ENCODE assay signal across 20 cellular contexts in genomic region chr17:75719732-75720131, GRCh38. TPM values are rescaled to one million over a fixed set of nuclear protein-coding genes. Genes with fewer than 3 reads are reported as not detected.
A peak's percentile ranks its signal among the peaks of the same experiment; 100 is the strongest.
DNase-seq lines count a peak whose midpoint lies in the region; ATAC-seq, FAIRE-seq and TF ChIP-seq lines count a peak whose summit lies in the region.
"Had no signal": no experiment of that assay in that cellular context is flagged by ENCODE, and none has a peak within 500 bp of the region (broad histone marks: within the 10 kb centered on the region; RNA-seq: fewer than 3 reads in every experiment).

No MANE protein-coding gene starts in this region.

- no peaks in the 10 kb centered on the region for H3K9me3 Mint-ChIP-seq in CD8-positive, alpha-beta memory T cell
- H3K9me3 Mint-ChIP-seq in nephron progenitor cell = no peaks in the 10 kb centered on the region
- H3K9me3 Mint-ChIP-seq: activated T-cell treated with anti-CD3 and anti-CD28 coated beads, Interleukin-2, amount 50 U/mL, for 4 hours had no signal

- H3K23ac ChIP-seq in H1 (ENCODE audit: insufficient read length) = no peak overlapping the region

- H3K4me1 Mint-ChIP-seq in CD8-positive, alpha-beta memory T cell = peaks cover 4 to 5% (median 4%) of the 10 kb centered on the region in 3 donors
- no peaks in the 10 kb centered on the region for H3K4me1 Mint-ChIP-seq in nephron progenitor cell

- H3K9ac ChIP-seq in H1 (replicated peaks in 1 of 4; ENCODE audit: extremely low read depth in 1 of 4, low read depth in 3 of 4, low read length in 3 of 4) = no peak overlapping the region
- H3K9ac ChIP-seq: KMS-11, SK-N-SH had no signal

- no peaks in the 10 kb centered on the region for H3K4me1 ChIP-seq in CD8-positive, alpha-beta memory T cell (ENCODE audit: insufficient read depth, low read length)
- H3K4me1 ChIP-seq in HEK293 (ENCODE audit: control insufficient read depth, insufficient read depth, low read length) (no peaks in the 10 kb centered on the region; the same call in 1 of the 2 replicates), H1 (replicated peaks in 1 of 4; ENCODE audit: control insufficient read depth in 3 of 4, insufficient read depth in 4 of 4, low read length in 3 of 4) (peaks cover 0 to 8% (median 4%) of the 10 kb centered on the region in 4 experiments; a peak in 3 of 7 replicates)

- H3K18ac ChIP-seq in H1 (ENCODE audit: extremely low read depth, low read length) = no peak overlapping the region

- no peak overlapping the region for H2AK5ac ChIP-seq in H1 (ENCODE audit: low read depth, low read length)

- no peaks in the 10 kb centered on the region for H3K79me2 ChIP-seq in H1 (ENCODE audit: control insufficient read depth in 1 of 2, insufficient read depth in 2 of 2, low read length in 2 of 2)

- no peaks in the 10 kb centered on the region for H3K9me3 ChIP-seq in CD8-positive, alpha-beta memory T cell (ENCODE audit: low read length)
- H3K9me3 ChIP-seq in HEK293 (ENCODE audit: control insufficient read depth, insufficient read depth, low read depth, low read length) (no peaks in the 10 kb centered on the region), H1 (ENCODE audit: insufficient read depth in 2 of 2, low read depth in 1 of 2, low read length in 1 of 2) (no peaks in the 10 kb centered on the region)
- H3K9me3 ChIP-seq: ovary, SK-N-SH, testis had no signal

- no peak overlapping the region for H2BK120ac ChIP-seq in H1 (replicated peaks; ENCODE audit: low read depth, low read length)

- no peak for TF ChIP-seq POLR2A in H1 (IDR thresholded peaks at IDR 0.05; ENCODE audit: control extremely low read depth in 1 of 2, low read depth in 2 of 2, low read length in 2 of 2)

- TF ChIP-seq EP300 in H1 (IDR thresholded peaks at IDR 0.05; ENCODE audit: borderline replicate concordance in 1 of 2, low read depth in 2 of 2, low read length in 2 of 2) = no peak

- no peak overlapping the region for H3K4ac ChIP-seq in H1 (replicated peaks; ENCODE audit: insufficient read length, low read depth, low read length)

- 0 out of 2 replicates have a peak overlapping the region, but pooled peaks have one; percentile 46 for H2BK12ac ChIP-seq in H1 (ENCODE audit: low read depth, low read length)

- ATAC-seq in HG03097 (IDR thresholded peaks at IDR 0.05; ENCODE audit: low FRiP score, unreplicated experiment) = no peak
- ATAC-seq in activated CD4-positive, CD25-positive, alpha-beta regulatory T cell treated with anti-CD3 and anti-CD28 coated beads, Interleukin-2, amount 50 U/mL, for 24 hours = no peak
- ATAC-seq: activated T-cell treated with anti-CD3 and anti-CD28 coated beads, Interleukin-2, amount 50 U/mL, for 4 hours had no signal

- no peak overlapping the region for H3K56ac ChIP-seq in H1 (replicated peaks; ENCODE audit: insufficient read length, low read depth, low read length)

- no peak overlapping the region for H2AFZ ChIP-seq in H1 (ENCODE audit: low read length)

- H3K36me3 ChIP-seq in CD8-positive, alpha-beta memory T cell (ENCODE audit: insufficient read depth, low read length) = no peaks in the 10 kb centered on the region
- H3K36me3 ChIP-seq in HEK293 (ENCODE audit: control insufficient read depth in 2 of 2, insufficient read depth in 1 of 2, low read length in 2 of 2) (no peaks in the 10 kb centered on the region), H1 (ENCODE audit: control insufficient read depth in 2 of 4, insufficient read depth in 4 of 4, low read length in 3 of 4) (no peaks in the 10 kb centered on the region)
- H3K36me3 ChIP-seq: ovary had no signal

- no peak for FAIRE-seq in H1 (lab: Jason Lieb, UNC)
- FAIRE-seq: GM12892 had no signal

- H2BK5ac ChIP-seq in H1 (ENCODE audit: low read depth, low read length) = no peak overlapping the region

- H3K79me1 ChIP-seq in H1 (ENCODE audit: low read depth, low read length) = no peaks in the 10 kb centered on the region

- H3K36me3 Mint-ChIP-seq in CD8-positive, alpha-beta memory T cell = no peaks in the 10 kb centered on the region
- H3K36me3 Mint-ChIP-seq in nephron progenitor cell (ENCODE audit: low read depth) = no peaks in the 10 kb centered on the region

- CTCF ChIA-PET in CD8-positive, alpha-beta memory T cell (lab: Charles Lee) = interaction anchor here (2.7 kb wide), 1 partner anchor 86 kb away, joined by 10 read pairs; the partner anchor contains the start of gene SMIM5
- CTCF ChIA-PET in HEK293 (lab: Yijun Ruan, JAX) = interaction anchor here (0.6 to 4.2 kb wide), 4 partner anchors 30 to 186 kb away, joined by 3 to 22 read pairs (median 4); no protein-coding TSS in a partner anchor
- CTCF ChIA-PET in H1 (lab: Charles Lee; ENCODE audit: partially characterized antibody) = interaction anchor here (0.6 to 4.4 kb wide), 15 partner anchors 9 to 201 kb away, joined by 3 to 20 read pairs (median 4); partner anchors contain the start of gene SMIM5

- H2BK20ac ChIP-seq in H1 (ENCODE audit: low read length) = no peak overlapping the region; the same call in 1 of the 2 replicates

- H3K27me3 Mint-ChIP-seq in CD8-positive, alpha-beta memory T cell = peaks cover 4 to 11% of the 10 kb centered on the region in 2 donors
- peaks cover 77% of the 10 kb centered on the region for H3K27me3 Mint-ChIP-seq in nephron progenitor cell (ENCODE audit: low read depth, poor library complexity)

- H4K20me1 ChIP-seq in H1 (replicated peaks in 1 of 2; ENCODE audit: control insufficient read depth in 1 of 2, insufficient read depth in 2 of 2, low read length in 2 of 2) = no peaks in the 10 kb centered on the region

- H3K4me3 Mint-ChIP-seq in CD8-positive, alpha-beta memory T cell = peak overlapping the region in 6 of 7 donors; percentile 29 to 84 (median 76)
- H3K4me3 Mint-ChIP-seq in nephron progenitor cell = peak overlapping the region; percentile 76

- no peak for TF ChIP-seq RAD21 in H1 (IDR thresholded peaks at IDR 0.05 in 1 of 2, conservative IDR thresholded peaks at IDR 0.05 in 1 of 2; ENCODE audit: low read depth in 2 of 2, low read length in 2 of 2)

- POLR2A ChIA-PET in CD8-positive, alpha-beta memory T cell (lab: Charles Lee) = no interaction called here
- POLR2A ChIA-PET in HEK293 (lab: Yijun Ruan, JAX) (interaction anchor here (0.9 kb wide), 2 partner anchors 18 to 847 kb away, joined by 3 to 4 read pairs; partner anchors contain the start of gene FDXR), H1 (lab: Charles Lee; ENCODE audit: partially characterized antibody) (interaction anchor here (0.8 to 7.1 kb wide), 7 partner anchors 10 to 137 kb away, joined by 3 to 45 read pairs (median 5); a partner anchor contains a TSS)

- H4K91ac ChIP-seq in H1 (replicated peaks; ENCODE audit: insufficient read length, low read length) = no peak overlapping the region

- 74% methylated on average over 2 of the region's 2 CpGs; no CpG with 5 or more reads in 1 of the 2 experiments for WGBS in H1 (ENCODE audit: extremely low coverage in 1 of 2, insufficient coverage in 1 of 2, insufficient read length in 1 of 2, insufficient replicate concordance in 2 of 2, low coverage in 1 of 2, low lambda C conversion rate in 2 of 2, missing lambda C conversion rate in 1 of 2), 2 experiments

- no peak for DNase-seq in CD8-positive, alpha-beta memory T cell
- DNase-seq in H1 (ENCODE audit: low read depth in 1 of 2, low spot score in 2 of 2) (no peak), nephron progenitor cell (no peak), NCI-H2171 (lab: John Stamatoyannopoulos, UW) (no peak)
- DNase-seq: activated CD4-positive, alpha-beta T cell treated with anti-CD3 and anti-CD28 coated beads, Interleukin-2, amount 50 U/mL, for 48 hours; activated T-cell treated with anti-CD3 and anti-CD28 coated beads, Interleukin-2, amount 50 U/mL, for 4 hours; amniotic stem cell; DMS153; NCI-H1105; NCI-H2171 treated with DMSO at 0.1 percent for 48 hours; NCI-H748 treated with DMSO at 0.1 percent for 48 hours; ovary; SK-N-SH; testis had no signal

- peaks cover 11% of the 10 kb centered on the region; the same call in 1 of the 2 replicates for H3K23me2 ChIP-seq in H1 (ENCODE audit: low read depth, low read length)

- peak overlapping the region; percentile 21 for H2BK15ac ChIP-seq in H1 (ENCODE audit: low read length)

- peaks cover 4% of the 10 kb centered on the region for H3K27me3 ChIP-seq in CD8-positive, alpha-beta memory T cell (ENCODE audit: insufficient read depth, low read length, poor library complexity, severe bottlenecking)
- H3K27me3 ChIP-seq in H1 (replicated peaks in 1 of 4; ENCODE audit: control insufficient read depth in 3 of 4, extremely low read depth in 1 of 4, insufficient read depth in 3 of 4, low read length in 3 of 4) = peaks cover 4 to 30% (median 17%) of the 10 kb centered on the region in 4 experiments; a peak in 6 of 7 replicates
- H3K27me3 ChIP-seq: ovary, testis had no signal

- no peak overlapping the region for H3K4me3 ChIP-seq in CD8-positive, alpha-beta memory T cell (ENCODE audit: low read length)
- no peak overlapping the region for H3K4me3 ChIP-seq in HEK293 (ENCODE audit: low read depth, low read length)
- H3K4me3 ChIP-seq in H1 (ENCODE audit: extremely low read depth in 1 of 4, insufficient read depth in 2 of 4, low read depth in 3 of 4, low read length in 4 of 4) = no peak overlapping the region
- H3K4me3 ChIP-seq: ovary, testis had no signal

- no peak overlapping the region for H3K27ac ChIP-seq in CD8-positive, alpha-beta memory T cell (ENCODE audit: low read depth, low read length)
- H3K27ac ChIP-seq in HEK293 (ENCODE audit: extremely low read depth, low read depth, low read length) (no peak overlapping the region), H1 (ENCODE audit: low read depth, low read length) (no peak overlapping the region)
- H3K27ac ChIP-seq: HL-60, KMS-11, ovary, testis had no signal

- TF ChIP-seq CTCF in HEK293 (tag by site-specific recombination; IDR thresholded peaks at IDR 0.05) (no peak), H1 (IDR thresholded peaks at IDR 0.05; ENCODE audit: control extremely low read depth in 1 of 3, insufficient read depth in 1 of 3, low read depth in 1 of 3, low read length in 3 of 3) (no peak), nephron progenitor cell (IDR thresholded peaks at IDR 0.05) (no peak)

- H3K14ac ChIP-seq in H1 (ENCODE audit: insufficient read length) = no peak overlapping the region

- no peak overlapping the region for H3K27ac Mint-ChIP-seq in CD8-positive, alpha-beta memory T cell
- H3K27ac Mint-ChIP-seq in nephron progenitor cell = no peak overlapping the region

- no peak overlapping the region for H4K8ac ChIP-seq in H1 (ENCODE audit: extremely low read depth, insufficient read depth, low read length)

- no peak overlapping the region for H4K5ac ChIP-seq in H1 (ENCODE audit: insufficient read length, low read depth, low read length)

- no peak overlapping the region; a peak in 1 of 4 replicates for H3K4me2 ChIP-seq in H1 (ENCODE audit: insufficient read depth in 1 of 2, low read depth in 2 of 2, low read length in 2 of 2)
- H3K4me2 ChIP-seq: SK-N-SH had no signal

RNA-seq across cellular contexts. Expression of gene ITGB4, which starts 1.5 kb away (rescaled TPM):
- total RNA-seq in CD8-positive, alpha-beta memory T cell = 1 to 10 TPM; 1.8 to 2.1 TPM
- 1.5 TPM for polyA plus RNA-seq in CD8-positive, alpha-beta memory T cell
- 5.4 and 5.6 TPM in 2 replicates for total RNA-seq in H1 (2021; fragmentation: NEBNext Ultra II Directional; extraction: Animal tissue kit (Norgen Biotek cat#: 25700))
- polyA plus RNA-seq in H1 (2011; rRNA removed) = 5.2 and 8.4 TPM in 2 replicates
- polyA plus RNA-seq in H1 (2011; cell fraction: cytosol; rRNA removed) = 3.5 TPM
- polyA plus RNA-seq in H1 (2011; cell fraction: nucleus; rRNA removed) = 12.3 TPM
- 4.4 to 8.2 TPM (median 6.4 TPM) in 4 replicates for polyA plus RNA-seq in H1 (2012, experiment 1 of 2)
- 5.0 TPM for polyA plus RNA-seq in H1 (2012, experiment 2 of 2)
- 10.2 TPM for polyA plus RNA-seq in H1 (2013, experiment 1 of 2)
- polyA plus RNA-seq in H1 (2013, experiment 2 of 2) = 7.5 TPM
- 7.9 and 8.0 TPM in 2 replicates for polyA minus RNA-seq in H1 (2011; rRNA and poly(A)+ RNA removed)
- polyA minus RNA-seq in H1 (2011; cell fraction: cytosol; rRNA and poly(A)+ RNA removed) = 7.6 TPM
- polyA minus RNA-seq in H1 (2011; cell fraction: nucleus; rRNA and poly(A)+ RNA removed) = 6.2 TPM

RNA-seq across cellular contexts. Expression of gene GALK1, which starts 45.3 kb away (rescaled TPM):
- total RNA-seq in CD8-positive, alpha-beta memory T cell = 10 to 100 TPM; 33.2 to 39.7 TPM
- polyA plus RNA-seq in CD8-positive, alpha-beta memory T cell = 19.7 TPM
- 31.0 and 34.1 TPM in 2 replicates for total RNA-seq in H1 (2021; fragmentation: NEBNext Ultra II Directional; extraction: Animal tissue kit (Norgen Biotek cat#: 25700))
- 47.9 and 65.5 TPM in 2 replicates for polyA plus RNA-seq in H1 (2011; rRNA removed)
- 44.5 TPM for polyA plus RNA-seq in H1 (2011; cell fraction: cytosol; rRNA removed)
- polyA plus RNA-seq in H1 (2011; cell fraction: nucleus; rRNA removed) = 55.8 TPM
- 16.4 to 35.1 TPM (median 32.3 TPM) in 4 replicates for polyA plus RNA-seq in H1 (2012, experiment 1 of 2)
- 35.2 TPM for polyA plus RNA-seq in H1 (2012, experiment 2 of 2)
- polyA plus RNA-seq in H1 (2013, experiment 1 of 2) = 21.9 TPM
- 20.6 TPM for polyA plus RNA-seq in H1 (2013, experiment 2 of 2)
- polyA minus RNA-seq in H1 (2011; rRNA and poly(A)+ RNA removed) = 12.2 and 12.8 TPM in 2 replicates
- polyA minus RNA-seq in H1 (2011; cell fraction: cytosol; rRNA and poly(A)+ RNA removed) = 20.1 TPM
- 19.5 TPM for polyA minus RNA-seq in H1 (2011; cell fraction: nucleus; rRNA and poly(A)+ RNA removed)

RNA-seq across cellular contexts. Expression of gene SAP30BP, which starts 52.6 kb away (rescaled TPM):
- total RNA-seq in CD8-positive, alpha-beta memory T cell = 100 to 1,000 TPM in 1 of 2 experiments, 10 to 100 TPM in 1; 98.0 to 111 TPM
- polyA plus RNA-seq in CD8-positive, alpha-beta memory T cell = 87.5 TPM
- 79.9 and 81.5 TPM in 2 replicates for total RNA-seq in H1 (2021; fragmentation: NEBNext Ultra II Directional; extraction: Animal tissue kit (Norgen Biotek cat#: 25700))
- 63.3 and 82.1 TPM in 2 replicates for polyA plus RNA-seq in H1 (2011; rRNA removed)
- 88.6 TPM for polyA plus RNA-seq in H1 (2011; cell fraction: cytosol; rRNA removed)
- 167 TPM for polyA plus RNA-seq in H1 (2011; cell fraction: nucleus; rRNA removed)
- 60.3 to 81.1 TPM (median 73.3 TPM) in 4 replicates for polyA plus RNA-seq in H1 (2012, experiment 1 of 2)
- 72.8 TPM for polyA plus RNA-seq in H1 (2012, experiment 2 of 2)
- 55.3 TPM for polyA plus RNA-seq in H1 (2013, experiment 1 of 2)
- 51.7 TPM for polyA plus RNA-seq in H1 (2013, experiment 2 of 2)
- 44.8 and 47.0 TPM in 2 replicates for polyA minus RNA-seq in H1 (2011; rRNA and poly(A)+ RNA removed)
- polyA minus RNA-seq in H1 (2011; cell fraction: cytosol; rRNA and poly(A)+ RNA removed) = 35.2 TPM
- polyA minus RNA-seq in H1 (2011; cell fraction: nucleus; rRNA and poly(A)+ RNA removed) = 50.9 TPM

RNA-seq across cellular contexts. Expression of gene RECQL5, which starts 52.8 kb away (rescaled TPM):
- 10 to 100 TPM; 28.5 to 30.3 TPM for total RNA-seq in CD8-positive, alpha-beta memory T cell
- polyA plus RNA-seq in CD8-positive, alpha-beta memory T cell = 16.0 TPM
- total RNA-seq in H1 (2021; fragmentation: NEBNext Ultra II Directional; extraction: Animal tissue kit (Norgen Biotek cat#: 25700)) = 40.7 and 41.1 TPM in 2 replicates
- polyA plus RNA-seq in H1 (2011; rRNA removed) = 15.1 and 34.9 TPM in 2 replicates
- 32.7 TPM for polyA plus RNA-seq in H1 (2011; cell fraction: cytosol; rRNA removed)
- 166 TPM for polyA plus RNA-seq in H1 (2011; cell fraction: nucleus; rRNA removed)
- polyA plus RNA-seq in H1 (2012, experiment 1 of 2) = 29.1 to 42.9 TPM (median 40.6 TPM) in 4 replicates
- polyA plus RNA-seq in H1 (2012, experiment 2 of 2) = 39.8 TPM
- 27.4 TPM for polyA plus RNA-seq in H1 (2013, experiment 1 of 2)
- 25.6 TPM for polyA plus RNA-seq in H1 (2013, experiment 2 of 2)
- 34.6 and 39.9 TPM in 2 replicates for polyA minus RNA-seq in H1 (2011; rRNA and poly(A)+ RNA removed)
- 35.7 TPM for polyA minus RNA-seq in H1 (2011; cell fraction: cytosol; rRNA and poly(A)+ RNA removed)
- 79.5 TPM for polyA minus RNA-seq in H1 (2011; cell fraction: nucleus; rRNA and poly(A)+ RNA removed)
